Comparison of ENCODE assay signal across 22 cellular contexts in genomic region chr11:1597331-1597741, GRCh38. TPM values are rescaled to one million over a fixed set of nuclear protein-coding genes. Genes with fewer than 3 reads are reported as not detected.
"Had no signal": no experiment of that assay in that cellular context is flagged by ENCODE, and none has a peak within 500 bp of the region (broad histone marks: within the 10 kb centered on the region; RNA-seq: fewer than 3 reads in every experiment).

No MANE protein-coding gene starts in this region.

- DNase-seq: activated B cell treated with CpG ODN at 0.5 μM for 24 hours; activated CD4-positive, alpha-beta T cell treated with anti-CD3 and anti-CD28 coated beads for 1 hour; activated CD4-positive, alpha-beta T cell treated with anti-CD3 and anti-CD28 coated beads, Interleukin-2, amount 10 ng/mL, durations not matched to agents 24 days and 14 days; activated CD4-positive, alpha-beta T cell treated with anti-CD3 and anti-CD28 coated beads, Interleukin-2, amount 50 U/mL, for 48 hours; activated CD8-positive, alpha-beta memory T cell treated with anti-CD3 and anti-CD28 coated beads, Interleukin-2, amount 10 ng/mL, durations not matched to agents 7 days and 5 days; activated effector memory CD4-positive, alpha-beta T cell treated with Interleukin-2 at 50 U/mL for 16 hours; activated naive CD4-positive, alpha-beta T cell; activated T-cell treated with anti-CD3 and anti-CD28 coated beads, Interleukin-2, amount 50 U/mL, for 24 hours; aorta; NCI-H1092; NCI-H1694; NCI-H2029; NCI-H510A treated with DMSO at 0.1 percent for 48 hours; NK-92 treated with Interleukin-12 subunit alpha and Interleukin-12 subunit beta, amount 100 ng/mL, for 24 hours; SHP77 treated with DMSO at 0.1 percent for 48 hours had no signal

- H3K36me3 Mint-ChIP-seq: activated CD8-positive, alpha-beta memory T cell treated with anti-CD3 and anti-CD28 coated beads, Interleukin-2, amount 10 ng/mL, durations not matched to agents 7 days and 5 days; activated naive CD4-positive, alpha-beta T cell treated with anti-CD3 and anti-CD28 coated beads, Interleukin-2, amount 50 U/mL, for 24 hours had no signal

- H3K4me3 ChIP-seq: breast epithelium had no signal

- H3K27ac ChIP-seq: breast epithelium, KMS-11 had no signal

- H3K27me3 ChIP-seq: breast epithelium had no signal

- H3K9me3 ChIP-seq: breast epithelium had no signal

- H3K4me2 ChIP-seq: KMS-11 had no signal

- H3K9me3 Mint-ChIP-seq: activated B cell treated with CpG ODN at 0.5 μM for 24 hours; activated CD4-positive, alpha-beta T cell treated with anti-CD3 and anti-CD28 coated beads, Interleukin-2, amount 10 ng/mL, durations not matched to agents 24 days and 14 days; activated naive CD4-positive, alpha-beta T cell treated with anti-CD3 and anti-CD28 coated beads, Interleukin-2, amount 50 U/mL, for 24 hours; activated T-cell treated with anti-CD3 and anti-CD28 coated beads, Interleukin-2, amount 50 U/mL, for 24 hours; activated T-helper 1 cell treated with anti-CD3 and anti-CD28 coated beads, Interleukin-12 subunit alpha, Interleukin-12 subunit beta, Interleukin-2, Interleukin-4 antibody, amounts not matched to agents 30 ng/mL and 10 ng/mL and 1 ng/mL, durations not matched to agents 14 hours and 24 hours and 36 hours; T-helper 1 cell treated with Interleukin-12 subunit alpha and Interleukin-12 subunit beta and Interleukin-4 antibody, amounts not matched to agents 30 μg/mL and 1 μg/mL, for 36 hours had no signal

- H3K36me3 ChIP-seq: breast epithelium had no signal

- ATAC-seq: activated CD8-positive, alpha-beta memory T cell treated with anti-CD3 and anti-CD28 coated beads, Interleukin-2, amount 10 ng/mL, durations not matched to agents 7 days and 5 days had no signal

- H3K4me1 ChIP-seq: breast epithelium had no signal

- H3K27ac Mint-ChIP-seq: activated B cell treated with CpG ODN at 0.5 μM for 24 hours; activated CD4-positive, alpha-beta T cell treated with anti-CD3 and anti-CD28 coated beads, Interleukin-2, amount 10 ng/mL, durations not matched to agents 24 days and 14 days; activated CD8-positive, alpha-beta memory T cell treated with anti-CD3 and anti-CD28 coated beads, Interleukin-2, amount 10 ng/mL, durations not matched to agents 7 days and 5 days; activated naive CD4-positive, alpha-beta T cell treated with anti-CD3 and anti-CD28 coated beads, Interleukin-2, amount 50 U/mL, for 24 hours; activated T-cell treated with anti-CD3 and anti-CD28 coated beads, Interleukin-2, amount 50 U/mL, for 24 hours; activated T-helper 1 cell treated with anti-CD3 and anti-CD28 coated beads, Interleukin-12 subunit alpha, Interleukin-12 subunit beta, Interleukin-2, Interleukin-4 antibody, amounts not matched to agents 30 ng/mL and 10 ng/mL and 1 ng/mL, durations not matched to agents 14 hours and 24 hours and 36 hours; T-helper 1 cell treated with Interleukin-12 subunit alpha and Interleukin-12 subunit beta and Interleukin-4 antibody, amounts not matched to agents 30 μg/mL and 1 μg/mL, for 36 hours had no signal

- H3K4me3 Mint-ChIP-seq: activated B cell treated with CpG ODN at 0.5 μM for 24 hours; activated CD4-positive, alpha-beta T cell treated with anti-CD3 and anti-CD28 coated beads, Interleukin-2, amount 10 ng/mL, durations not matched to agents 24 days and 14 days; activated CD8-positive, alpha-beta memory T cell treated with anti-CD3 and anti-CD28 coated beads, Interleukin-2, amount 10 ng/mL, durations not matched to agents 7 days and 5 days; activated naive CD4-positive, alpha-beta T cell treated with anti-CD3 and anti-CD28 coated beads, Interleukin-2, amount 50 U/mL, for 24 hours; activated T-cell treated with anti-CD3 and anti-CD28 coated beads, Interleukin-2, amount 50 U/mL, for 24 hours; activated T-helper 1 cell treated with anti-CD3 and anti-CD28 coated beads, Interleukin-12 subunit alpha, Interleukin-12 subunit beta, Interleukin-2, Interleukin-4 antibody, amounts not matched to agents 30 ng/mL and 10 ng/mL and 1 ng/mL, durations not matched to agents 14 hours and 24 hours and 36 hours; T-helper 1 cell treated with Interleukin-12 subunit alpha and Interleukin-12 subunit beta and Interleukin-4 antibody, amounts not matched to agents 30 μg/mL and 1 μg/mL, for 36 hours had no signal

RNA-seq across cellular contexts. Expression of gene KRTAP5-2, which starts 0.8 kb away (rescaled TPM):
- total RNA-seq: activated B cell treated with CpG ODN at 0.5 μM for 24 hours; activated CD4-positive, alpha-beta T cell treated with anti-CD3 and anti-CD28 coated beads, Interleukin-2, amount 10 ng/mL, durations not matched to agents 24 days and 14 days; activated CD8-positive, alpha-beta memory T cell treated with anti-CD3 and anti-CD28 coated beads, Interleukin-2, amount 10 ng/mL, durations not matched to agents 7 days and 5 days; activated T-helper 1 cell treated with anti-CD3 and anti-CD28 coated beads, Interleukin-12 subunit alpha, Interleukin-12 subunit beta, Interleukin-2, Interleukin-4 antibody, amounts not matched to agents 30 ng/mL and 10 ng/mL and 1 ng/mL, durations not matched to agents 14 hours and 24 hours and 36 hours; aorta; breast epithelium; MCF 10A had no signal
- polyA plus RNA-seq: aorta had no signal

RNA-seq across cellular contexts. Expression of gene KRTAP5-3, which starts 10.9 kb away (rescaled TPM):
- total RNA-seq: activated B cell treated with CpG ODN at 0.5 μM for 24 hours; activated CD4-positive, alpha-beta T cell treated with anti-CD3 and anti-CD28 coated beads, Interleukin-2, amount 10 ng/mL, durations not matched to agents 24 days and 14 days; activated CD8-positive, alpha-beta memory T cell treated with anti-CD3 and anti-CD28 coated beads, Interleukin-2, amount 10 ng/mL, durations not matched to agents 7 days and 5 days; activated T-helper 1 cell treated with anti-CD3 and anti-CD28 coated beads, Interleukin-12 subunit alpha, Interleukin-12 subunit beta, Interleukin-2, Interleukin-4 antibody, amounts not matched to agents 30 ng/mL and 10 ng/mL and 1 ng/mL, durations not matched to agents 14 hours and 24 hours and 36 hours; aorta; breast epithelium; MCF 10A; SK-MEL-5 had no signal
- polyA plus RNA-seq: aorta had no signal

RNA-seq across cellular contexts. Expression of gene KRTAP5-1, which starts 12.3 kb away (rescaled TPM):
- total RNA-seq: activated B cell treated with CpG ODN at 0.5 μM for 24 hours; activated CD4-positive, alpha-beta T cell treated with anti-CD3 and anti-CD28 coated beads, Interleukin-2, amount 10 ng/mL, durations not matched to agents 24 days and 14 days; activated CD8-positive, alpha-beta memory T cell treated with anti-CD3 and anti-CD28 coated beads, Interleukin-2, amount 10 ng/mL, durations not matched to agents 7 days and 5 days; activated T-helper 1 cell treated with anti-CD3 and anti-CD28 coated beads, Interleukin-12 subunit alpha, Interleukin-12 subunit beta, Interleukin-2, Interleukin-4 antibody, amounts not matched to agents 30 ng/mL and 10 ng/mL and 1 ng/mL, durations not matched to agents 14 hours and 24 hours and 36 hours; aorta; breast epithelium; MCF 10A; SK-MEL-5 had no signal
- polyA plus RNA-seq: aorta had no signal

RNA-seq across cellular contexts. Expression of gene KRTAP5-4, which starts 24.6 kb away (rescaled TPM):
- total RNA-seq: activated B cell treated with CpG ODN at 0.5 μM for 24 hours; activated CD4-positive, alpha-beta T cell treated with anti-CD3 and anti-CD28 coated beads, Interleukin-2, amount 10 ng/mL, durations not matched to agents 24 days and 14 days; activated CD8-positive, alpha-beta memory T cell treated with anti-CD3 and anti-CD28 coated beads, Interleukin-2, amount 10 ng/mL, durations not matched to agents 7 days and 5 days; activated T-helper 1 cell treated with anti-CD3 and anti-CD28 coated beads, Interleukin-12 subunit alpha, Interleukin-12 subunit beta, Interleukin-2, Interleukin-4 antibody, amounts not matched to agents 30 ng/mL and 10 ng/mL and 1 ng/mL, durations not matched to agents 14 hours and 24 hours and 36 hours; aorta; breast epithelium; MCF 10A; SK-MEL-5 had no signal
- polyA plus RNA-seq: aorta had no signal
